ENCODE assay signal across 28 cellular contexts in the genomic region with DNA sequence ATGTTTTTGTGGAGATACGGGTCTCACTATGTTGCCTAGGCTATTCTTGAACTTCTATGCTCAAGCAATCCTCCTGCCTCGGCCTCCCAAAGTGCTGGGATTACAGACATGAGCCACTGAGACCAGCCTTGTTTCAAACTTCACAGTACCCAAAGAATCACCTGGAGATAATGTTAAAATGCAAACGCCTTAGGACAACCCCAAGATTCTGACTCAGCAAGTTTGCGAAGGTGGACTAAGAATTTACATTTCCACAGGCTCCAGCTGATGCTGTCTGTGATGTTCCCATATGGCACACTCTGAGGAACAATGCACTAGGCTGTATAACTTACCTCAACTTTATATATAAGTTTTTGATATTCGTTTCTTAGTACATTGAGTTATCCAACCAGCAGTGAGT. TPM values are rescaled to one million over a fixed set of nuclear protein-coding genes. Genes with fewer than 3 reads are reported as not detected.
DNase-seq lines count a peak whose midpoint lies in the region; ATAC-seq, FAIRE-seq and TF ChIP-seq lines count a peak whose summit lies in the region.
"Had no signal": no experiment of that assay in that cellular context is flagged by ENCODE, and none has a peak within 500 bp of the region (broad histone marks: within the 10 kb centered on the region; RNA-seq: fewer than 3 reads in every experiment).

No MANE protein-coding gene starts in this region.

- CTCF ChIA-PET in IMR-90 (lab: Yijun Ruan, JAX), result no interaction called here
- CTCF ChIA-PET in H1 (lab: Charles Lee; ENCODE audit: partially characterized antibody), result no interaction called here

- H4K20me1 ChIP-seq in IMR-90 (ENCODE audit: insufficient read depth, low read length) (no peaks in the 10 kb centered on the region), H1 (replicated peaks in 1 of 2; ENCODE audit: control insufficient read depth in 1 of 2, insufficient read depth in 2 of 2, low read length in 2 of 2) (no peaks in the 10 kb centered on the region)
- H4K20me1 ChIP-seq: BLaER1 had no signal

- H3K9ac ChIP-seq in IMR-90 (ENCODE audit: low read depth, low read length) (no peak overlapping the region), H1 (replicated peaks in 1 of 4; ENCODE audit: extremely low read depth in 1 of 4, low read depth in 3 of 4, low read length in 3 of 4) (no peak overlapping the region)
- H3K9ac ChIP-seq: BLaER1 had no signal

- H2AK9ac ChIP-seq in IMR-90 (replicated peaks; ENCODE audit: low read depth, low read length, poor library complexity), result no peak overlapping the region

- dilution Hi-C loops in IMR-90 (cut with HindIII; ENCODE audit: low sequenced_read_pairs, unreplicated experiment), result no loop called here

- H3K56ac ChIP-seq in IMR-90 (ENCODE audit: extremely low read depth, insufficient read depth, low read length) (no peak overlapping the region), H1 (replicated peaks; ENCODE audit: insufficient read length, low read depth, low read length) (no peak overlapping the region)

- no peak for TF ChIP-seq EP300 in H1 (IDR thresholded peaks at IDR 0.05; ENCODE audit: borderline replicate concordance in 1 of 2, low read depth in 2 of 2, low read length in 2 of 2)

- in situ Hi-C loops in IMR-90 (cut with MboI; ENCODE audit: low sequenced_read_pairs), result no loop called here

- H3K79me1 ChIP-seq in IMR-90 (ENCODE audit: low read depth in 1 of 2, low read length in 2 of 2) (no peaks in the 10 kb centered on the region), H1 (ENCODE audit: low read depth, low read length) (no peaks in the 10 kb centered on the region)

- TF ChIP-seq POLR2A in IMR-90 (IDR thresholded peaks at IDR 0.05; ENCODE audit: low read depth, low read length), result no peak
- TF ChIP-seq POLR2A in H1 (IDR thresholded peaks at IDR 0.05; ENCODE audit: control extremely low read depth in 1 of 2, low read depth in 2 of 2, low read length in 2 of 2), result no peak

- H3K27me3 ChIP-seq in IMR-90 (ENCODE audit: control insufficient read depth, insufficient read depth, low read length), result no peaks in the 10 kb centered on the region
- H3K27me3 ChIP-seq in H1 (replicated peaks in 1 of 4; ENCODE audit: control insufficient read depth in 3 of 4, extremely low read depth in 1 of 4, insufficient read depth in 3 of 4, low read length in 3 of 4), result no peaks in the 10 kb centered on the region
- H3K27me3 ChIP-seq: BE2C, BLaER1 had no signal

- no peak overlapping the region for H4K8ac ChIP-seq in IMR-90 (ENCODE audit: low read depth in 2 of 2, low read length in 2 of 2)
- no peak overlapping the region for H4K8ac ChIP-seq in H1 (ENCODE audit: extremely low read depth, insufficient read depth, low read length)

- FAIRE-seq in H1 (lab: Jason Lieb, UNC), result no peak
- FAIRE-seq: A204.1, GM12878, GM12892, GM18507 had no signal

- no peaks in the 10 kb centered on the region for H3K9me3 ChIP-seq in IMR-90 (ENCODE audit: control insufficient read depth, insufficient read depth, low read length)
- no peaks in the 10 kb centered on the region for H3K9me3 ChIP-seq in H1 (ENCODE audit: insufficient read depth in 2 of 2, low read depth in 1 of 2, low read length in 1 of 2)
- H3K9me3 ChIP-seq: BE2C, BLaER1 had no signal

- no peaks in the 10 kb centered on the region for H3K79me2 ChIP-seq in H1 (ENCODE audit: control insufficient read depth in 1 of 2, insufficient read depth in 2 of 2, low read length in 2 of 2)

- H3K4me2 ChIP-seq in IMR-90 (ENCODE audit: low read depth, low read length) (no peak overlapping the region), H1 (ENCODE audit: insufficient read depth in 1 of 2, low read depth in 2 of 2, low read length in 2 of 2) (no peak overlapping the region)
- H3K4me2 ChIP-seq: BLaER1 had no signal

- no peak overlapping the region for H2BK5ac ChIP-seq in IMR-90 (ENCODE audit: low read depth, low read length, poor library complexity, severe bottlenecking)
- no peak overlapping the region for H2BK5ac ChIP-seq in H1 (ENCODE audit: low read depth, low read length)

- no TSS peak for BruUV-seq in IMR-90 (replicated peaks; lab: Mats Ljungman, UMichigan)

- no peak overlapping the region for H3K27ac ChIP-seq in IMR-90 (ENCODE audit: insufficient read depth, low read length)
- H3K27ac ChIP-seq in H1 (ENCODE audit: low read depth, low read length), result no peak overlapping the region
- H3K27ac ChIP-seq: BLaER1 had no signal

- DNase-seq in IMR-90 (no peak), H1 (ENCODE audit: low read depth in 1 of 2, low spot score in 2 of 2) (no peak), NCI-H2227 treated with DMSO at 0.1 percent for 48 hours (lab: John Stamatoyannopoulos, UW) (no peak)
- DNase-seq: 8988T; ACHN; BE2C; C1 segment of cervical spinal cord; CD4-positive, alpha-beta memory T cell; CD4-positive, CD25-positive, alpha-beta regulatory T cell; CD8-positive, alpha-beta memory T cell; COR-L47; DMS 273 treated with DMSO at 0.1 percent for 48 hours; DMS153; DMS79; DND-41; EL; GDM1 had no signal

- no peak overlapping the region for H2BK12ac ChIP-seq in H1 (ENCODE audit: low read depth, low read length)

- no peak overlapping the region for H3K18ac ChIP-seq in IMR-90 (ENCODE audit: low read depth, low read length)
- H3K18ac ChIP-seq in H1 (ENCODE audit: extremely low read depth, low read length), result no peak overlapping the region

- H4K91ac ChIP-seq in IMR-90 (ENCODE audit: insufficient read depth, low read depth, low read length) (no peak overlapping the region), H1 (replicated peaks; ENCODE audit: insufficient read length, low read length) (no peak overlapping the region)

- no peak overlapping the region for H2BK120ac ChIP-seq in IMR-90 (ENCODE audit: low read depth, low read length)
- H2BK120ac ChIP-seq in H1 (replicated peaks; ENCODE audit: low read depth, low read length), result no peak overlapping the region

- no peaks in the 10 kb centered on the region for H3K9me1 ChIP-seq in IMR-90 (ENCODE audit: insufficient read depth, low read length)

- POLR2A ChIA-PET in IMR-90 (lab: Charles Lee; ENCODE audit: unreplicated experiment) (no interaction called here), H1 (lab: Charles Lee; ENCODE audit: partially characterized antibody) (no interaction called here)

- no peak for ATAC-seq in IMR-90 (ENCODE audit: low read depth)
- ATAC-seq in SK-N-SH treated with all-trans-retinoic acid at 6 μM for 48 hours, result no peak
- ATAC-seq: GM12878 had no signal

- H4K5ac ChIP-seq in IMR-90 (ENCODE audit: low read depth, low read length), result no peak overlapping the region
- H4K5ac ChIP-seq in H1 (ENCODE audit: insufficient read length, low read depth, low read length), result no peak overlapping the region

- WGBS in IMR-90 (ENCODE audit: extremely low coverage in 2 of 2, insufficient read length in 1 of 2), 2 experiments, result no CpG with 5 or more reads among the region's 5 CpGs
- 91% methylated on average over 5 of the region's 5 CpGs; no CpG with 5 or more reads in 1 of the 2 experiments for WGBS in H1 (ENCODE audit: extremely low coverage in 1 of 2, insufficient coverage in 1 of 2, insufficient read length in 1 of 2, insufficient replicate concordance in 2 of 2, low coverage in 1 of 2, low lambda C conversion rate in 2 of 2, missing lambda C conversion rate in 1 of 2), 2 experiments

- H3K4me3 ChIP-seq in IMR-90 (ENCODE audit: insufficient read depth, low read depth, low read length) (no peak overlapping the region), H1 (ENCODE audit: extremely low read depth in 1 of 4, insufficient read depth in 2 of 4, low read depth in 3 of 4, low read length in 4 of 4) (no peak overlapping the region)
- H3K4me3 ChIP-seq: BLaER1, GM12878 had no signal

- TF ChIP-seq RAD21 in IMR-90 (IDR thresholded peaks at IDR 0.05; ENCODE audit: low read length) (no peak), H1 (IDR thresholded peaks at IDR 0.05 in 1 of 2, conservative IDR thresholded peaks at IDR 0.05 in 1 of 2; ENCODE audit: low read depth in 2 of 2, low read length in 2 of 2) (no peak)

- H2AFZ ChIP-seq in IMR-90 (replicated peaks; ENCODE audit: low read length, poor library complexity), result no peak overlapping the region
- H2AFZ ChIP-seq in H1 (ENCODE audit: low read length), result no peak overlapping the region

- H2BK15ac ChIP-seq in IMR-90 (ENCODE audit: low read depth, low read length) (no peak overlapping the region), H1 (ENCODE audit: low read length) (no peak overlapping the region)

- H3K36me3 ChIP-seq in IMR-90 (ENCODE audit: control insufficient read depth, insufficient read depth, low read length) (no peaks in the 10 kb centered on the region), H1 (ENCODE audit: control insufficient read depth in 2 of 4, insufficient read depth in 4 of 4, low read length in 3 of 4) (no peaks in the 10 kb centered on the region)
- H3K36me3 ChIP-seq: BE2C, BLaER1 had no signal

- no peak overlapping the region for H2BK20ac ChIP-seq in IMR-90 (ENCODE audit: low read depth, low read length)
- no peak overlapping the region for H2BK20ac ChIP-seq in H1 (ENCODE audit: low read length)

- intact Hi-C loops in IMR-90 (cut with micrococcal nuclease), result no loop called here

- no peaks in the 10 kb centered on the region for H3K23me2 ChIP-seq in H1 (ENCODE audit: low read depth, low read length)

- no peak overlapping the region for H2AK5ac ChIP-seq in IMR-90 (ENCODE audit: low read depth, low read length)
- no peak overlapping the region for H2AK5ac ChIP-seq in H1 (ENCODE audit: low read depth, low read length)

- TF ChIP-seq CTCF in IMR-90 (conservative IDR thresholded peaks at IDR 0.05; ENCODE audit: low read depth, low read length) (no peak), H1 (IDR thresholded peaks at IDR 0.05; ENCODE audit: control extremely low read depth in 1 of 3, insufficient read depth in 1 of 3, low read depth in 1 of 3, low read length in 3 of 3) (no peak)

- H3K14ac ChIP-seq in IMR-90 (replicated peaks; ENCODE audit: low read depth, low read length) (no peak overlapping the region), H1 (ENCODE audit: insufficient read length) (no peak overlapping the region)

- no peak overlapping the region for H3K23ac ChIP-seq in IMR-90 (ENCODE audit: low read depth, low read length)
- no peak overlapping the region for H3K23ac ChIP-seq in H1 (ENCODE audit: insufficient read length)

- H3K4me1 ChIP-seq in IMR-90 (ENCODE audit: control insufficient read depth, insufficient read depth, low read length) (no peaks in the 10 kb centered on the region), H1 (replicated peaks in 1 of 4; ENCODE audit: control insufficient read depth in 3 of 4, insufficient read depth in 4 of 4, low read length in 3 of 4) (no peaks in the 10 kb centered on the region)
- H3K4me1 ChIP-seq: BE2C, BLaER1 had no signal

- no peak overlapping the region for H3K4ac ChIP-seq in IMR-90 (ENCODE audit: low read depth, low read length)
- no peak overlapping the region for H3K4ac ChIP-seq in H1 (replicated peaks; ENCODE audit: insufficient read length, low read depth, low read length)

RNA-seq across cellular contexts. Expression of a gene that starts 1.0 kb away (rescaled TPM):
- total RNA-seq in IMR-90 (2012; rRNA removed), result not detected in 2 replicates
- polyA plus RNA-seq in IMR-90 (2012; rRNA removed) (not detected in 2 replicates), H1 (2011; rRNA removed) (not detected in 2 replicates)
- polyA plus RNA-seq in IMR-90 (2012; cell fraction: cytosol; rRNA removed), result not detected in 2 replicates
- not detected in 2 replicates for polyA plus RNA-seq in IMR-90 (2012; cell fraction: nucleus; rRNA removed; ENCODE audit: low replicate concordance)
- total RNA-seq in H1 (2021; fragmentation: NEBNext Ultra II Directional; extraction: Animal tissue kit (Norgen Biotek cat#: 25700)), result not detected in 2 replicates
- not detected for polyA plus RNA-seq in H1 (2011; cell fraction: cytosol; rRNA removed)
- polyA plus RNA-seq in H1 (2011; cell fraction: nucleus; rRNA removed), result not detected
- polyA plus RNA-seq in H1 (2012, experiment 1 of 2), result not detected in 4 replicates
- not detected for polyA plus RNA-seq in H1 (2012, experiment 2 of 2)
- not detected for polyA plus RNA-seq in H1 (2013, experiment 1 of 2)
- not detected for polyA plus RNA-seq in H1 (2013, experiment 2 of 2)
- not detected in 2 replicates for polyA minus RNA-seq in H1 (2011; rRNA and poly(A)+ RNA removed)
- not detected for polyA minus RNA-seq in H1 (2011; cell fraction: cytosol; rRNA and poly(A)+ RNA removed)
- not detected for polyA minus RNA-seq in H1 (2011; cell fraction: nucleus; rRNA and poly(A)+ RNA removed)
- total RNA-seq: A673; CD4-positive, alpha-beta memory T cell; CD4-positive, CD25-positive, alpha-beta regulatory T cell; CD8-positive, alpha-beta memory T cell; Daoy; G401; GM12878 had no signal
- polyA plus RNA-seq: AG04450; CD14-positive monocyte; CD4-positive, alpha-beta memory T cell; CD4-positive, CD25-positive, alpha-beta regulatory T cell; CD8-positive, alpha-beta memory T cell had no signal

RNA-seq across cellular contexts. Expression of a gene that starts 29.3 kb away (rescaled TPM):
- not detected in 2 replicates for total RNA-seq in IMR-90 (2012; rRNA removed)
- not detected in 2 replicates for polyA plus RNA-seq in IMR-90 (2012; rRNA removed)
- polyA plus RNA-seq in IMR-90 (2012; cell fraction: cytosol; rRNA removed), result not detected in 2 replicates
- polyA plus RNA-seq in IMR-90 (2012; cell fraction: nucleus; rRNA removed; ENCODE audit: low replicate concordance), result not detected in 2 replicates
- not detected in 2 replicates for total RNA-seq in H1 (2021; fragmentation: NEBNext Ultra II Directional; extraction: Animal tissue kit (Norgen Biotek cat#: 25700))
- not detected in 2 replicates for polyA plus RNA-seq in H1 (2011; rRNA removed)
- polyA plus RNA-seq in H1 (2011; cell fraction: cytosol; rRNA removed), result not detected
- polyA plus RNA-seq in H1 (2011; cell fraction: nucleus; rRNA removed), result not detected
- polyA plus RNA-seq in H1 (2012, experiment 1 of 2), result not detected in 4 replicates
- not detected for polyA plus RNA-seq in H1 (2012, experiment 2 of 2)
- not detected for polyA plus RNA-seq in H1 (2013, experiment 1 of 2)
- not detected for polyA plus RNA-seq in H1 (2013, experiment 2 of 2)
- not detected in 2 replicates for polyA minus RNA-seq in H1 (2011; rRNA and poly(A)+ RNA removed)
- polyA minus RNA-seq in H1 (2011; cell fraction: cytosol; rRNA and poly(A)+ RNA removed), result not detected
- not detected for polyA minus RNA-seq in H1 (2011; cell fraction: nucleus; rRNA and poly(A)+ RNA removed)
- total RNA-seq: A673; CD4-positive, alpha-beta memory T cell; CD4-positive, CD25-positive, alpha-beta regulatory T cell; CD8-positive, alpha-beta memory T cell; Daoy; G401; GM12878 had no signal
- polyA plus RNA-seq: AG04450; CD14-positive monocyte; CD4-positive, alpha-beta memory T cell; CD4-positive, CD25-positive, alpha-beta regulatory T cell; CD8-positive, alpha-beta memory T cell; GM12878 had no signal

RNA-seq across cellular contexts. Expression of a gene that starts 33.5 kb away (rescaled TPM):
- not detected in 2 replicates for total RNA-seq in IMR-90 (2012; rRNA removed)
- polyA plus RNA-seq in IMR-90 (2012; rRNA removed), result not detected in 2 replicates
- polyA plus RNA-seq in IMR-90 (2012; cell fraction: cytosol; rRNA removed), result not detected in 2 replicates
- not detected in 2 replicates for polyA plus RNA-seq in IMR-90 (2012; cell fraction: nucleus; rRNA removed; ENCODE audit: low replicate concordance)
- not detected in 2 replicates for total RNA-seq in H1 (2021; fragmentation: NEBNext Ultra II Directional; extraction: Animal tissue kit (Norgen Biotek cat#: 25700))
- not detected in 2 replicates for polyA plus RNA-seq in H1 (2011; rRNA removed)
- polyA plus RNA-seq in H1 (2011; cell fraction: cytosol; rRNA removed), result not detected
- not detected for polyA plus RNA-seq in H1 (2011; cell fraction: nucleus; rRNA removed)
- polyA plus RNA-seq in H1 (2012, experiment 1 of 2), result not detected in 4 replicates
- not detected for polyA plus RNA-seq in H1 (2012, experiment 2 of 2)
- polyA plus RNA-seq in H1 (2013, experiment 1 of 2), result not detected
- polyA plus RNA-seq in H1 (2013, experiment 2 of 2), result not detected
- not detected in 2 replicates for polyA minus RNA-seq in H1 (2011; rRNA and poly(A)+ RNA removed)
- polyA minus RNA-seq in H1 (2011; cell fraction: cytosol; rRNA and poly(A)+ RNA removed), result not detected
- not detected for polyA minus RNA-seq in H1 (2011; cell fraction: nucleus; rRNA and poly(A)+ RNA removed)
- total RNA-seq: A673; CD4-positive, alpha-beta memory T cell; CD4-positive, CD25-positive, alpha-beta regulatory T cell; CD8-positive, alpha-beta memory T cell; Daoy; G401; GM12878 had no signal
- polyA plus RNA-seq: AG04450; CD14-positive monocyte; CD4-positive, alpha-beta memory T cell; CD4-positive, CD25-positive, alpha-beta regulatory T cell; CD8-positive, alpha-beta memory T cell; GM12878 had no signal

RNA-seq across cellular contexts. Expression of a gene that starts 55.5 kb away (rescaled TPM):
- total RNA-seq in IMR-90 (2012; rRNA removed), result not detected in 2 replicates
- polyA plus RNA-seq in IMR-90 (2012; rRNA removed) (not detected in 2 replicates), H1 (2011; rRNA removed) (not detected in 2 replicates)
- not detected in 2 replicates for polyA plus RNA-seq in IMR-90 (2012; cell fraction: cytosol; rRNA removed)
- not detected in 2 replicates for polyA plus RNA-seq in IMR-90 (2012; cell fraction: nucleus; rRNA removed; ENCODE audit: low replicate concordance)
- not detected in 2 replicates for total RNA-seq in H1 (2021; fragmentation: NEBNext Ultra II Directional; extraction: Animal tissue kit (Norgen Biotek cat#: 25700))
- polyA plus RNA-seq in H1 (2011; cell fraction: cytosol; rRNA removed), result not detected
- polyA plus RNA-seq in H1 (2011; cell fraction: nucleus; rRNA removed), result not detected
- polyA plus RNA-seq in H1 (2012, experiment 1 of 2), result not detected in 4 replicates
- polyA plus RNA-seq in H1 (2012, experiment 2 of 2), result not detected
- not detected for polyA plus RNA-seq in H1 (2013, experiment 1 of 2)
- not detected for polyA plus RNA-seq in H1 (2013, experiment 2 of 2)
- not detected in 2 replicates for polyA minus RNA-seq in H1 (2011; rRNA and poly(A)+ RNA removed)
- polyA minus RNA-seq in H1 (2011; cell fraction: cytosol; rRNA and poly(A)+ RNA removed), result not detected
- not detected for polyA minus RNA-seq in H1 (2011; cell fraction: nucleus; rRNA and poly(A)+ RNA removed)
- total RNA-seq: A673; CD4-positive, alpha-beta memory T cell; CD4-positive, CD25-positive, alpha-beta regulatory T cell; CD8-positive, alpha-beta memory T cell; Daoy; G401; GM12878 had no signal
- polyA plus RNA-seq: AG04450; CD14-positive monocyte; CD4-positive, alpha-beta memory T cell; CD4-positive, CD25-positive, alpha-beta regulatory T cell; CD8-positive, alpha-beta memory T cell had no signal
